ENCODE assay signal across 8 cellular contexts in the genomic region with DNA sequence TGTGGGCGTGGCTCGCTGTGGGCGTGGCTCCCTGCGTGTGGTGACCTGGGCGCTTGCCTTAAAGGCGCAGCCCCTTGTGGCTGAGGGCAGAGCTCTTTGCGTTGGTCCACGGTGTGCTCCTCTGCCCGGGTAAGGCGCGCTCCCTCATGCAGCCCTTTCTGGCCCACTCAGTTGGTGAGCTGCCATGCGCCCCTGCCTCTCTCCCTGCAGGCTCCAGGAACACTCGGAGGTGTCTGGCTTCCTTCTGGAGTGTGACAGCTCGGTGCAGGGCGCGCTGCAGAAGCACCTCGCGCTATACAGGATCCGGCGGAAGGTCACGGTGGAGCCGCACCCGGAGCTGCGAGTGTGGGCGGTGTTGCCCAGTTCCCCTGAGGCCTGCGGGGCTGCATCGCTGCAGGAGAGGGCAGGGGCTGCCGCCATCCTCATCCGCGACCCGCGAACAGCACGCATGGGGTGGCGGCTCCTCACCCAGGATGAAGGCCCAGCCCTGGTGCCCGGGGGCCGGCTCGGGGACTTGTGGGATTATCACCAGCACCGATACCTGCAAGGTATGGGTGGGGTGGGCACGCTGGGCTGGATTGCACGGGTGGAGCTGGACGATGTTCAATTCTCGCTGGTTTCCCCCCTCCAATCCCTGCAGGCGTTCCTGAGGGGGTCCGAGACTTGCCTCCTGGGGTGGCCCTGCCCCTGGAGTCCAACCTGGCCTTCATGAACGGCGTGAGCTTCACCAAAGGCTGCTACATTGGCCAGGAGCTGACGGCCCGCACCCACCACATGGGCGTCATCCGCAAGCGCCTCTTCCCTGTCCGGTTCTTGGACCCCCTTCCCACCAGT. TPM values are rescaled to one million over a fixed set of nuclear protein-coding genes. Genes with fewer than 3 reads are reported as not detected.
DNase-seq lines count a peak whose midpoint lies in the region; ATAC-seq lines count a peak whose summit lies in the region.

No MANE protein-coding gene starts in this region.

- DNase-seq in activated CD8-positive, alpha-beta memory T cell treated with anti-CD3 and anti-CD28 coated beads, Interleukin-2, amount 50 U/mL, for 48 hours, result peak; percentile 77
- DNase-seq in activated CD8-positive, alpha-beta memory T cell treated with anti-CD3 and anti-CD28 coated beads, Interleukin-2, amount 50 U/mL, for 4 hours, result no peak
- peak; percentile 19 to 58 for DNase-seq in NCI-H1930 (lab: John Stamatoyannopoulos, UW)
- DNase-seq in effector CD4-positive, alpha-beta T cell, result peak; percentile 29
- DNase-seq in sciatic nerve (ENCODE audit: low spot score), result peak; percentile 62
- DNase-seq in NCI-H2081 (lab: John Stamatoyannopoulos, UW), result no peak
- DNase-seq in kidney tubule cell (ENCODE audit: low spot score), result no peak
- DNase-seq in AML-193 (lab: John Stamatoyannopoulos, UW), result no peak

- ATAC-seq in sciatic nerve, result no peak

- intact Hi-C loops in sciatic nerve (cut with DNase I), result no loop called here

RNA-seq across cellular contexts. Expression of a gene that starts 9.1 kb away (rescaled TPM):
- total RNA-seq in sciatic nerve, result 10.4 TPM

RNA-seq across cellular contexts. Expression of a gene that starts 25.0 kb away (rescaled TPM):
- total RNA-seq in sciatic nerve, result 10.5 TPM

RNA-seq across cellular contexts. Expression of a gene that starts 33.1 kb away (rescaled TPM):
- 18.3 TPM for total RNA-seq in sciatic nerve

RNA-seq across cellular contexts. Expression of a gene that starts 34.6 kb away (rescaled TPM):
- 250 TPM for total RNA-seq in sciatic nerve

Comparison
In these comparisons a context has a peak if more than half of its experiments do, and no peak if none do; other contexts are left out.
1. DNase-seq: peak in activated CD8-positive, alpha-beta memory T cell treated with anti-CD3 and anti-CD28 coated beads, Interleukin-2, amount 50 U/mL, for 48 hours (single experiment), NCI-H1930 (2 of 2), effector CD4-positive, alpha-beta T cell (single experiment) and sciatic nerve (single experiment); none in activated CD8-positive, alpha-beta memory T cell treated with anti-CD3 and anti-CD28 coated beads, Interleukin-2, amount 50 U/mL, for 4 hours (single experiment), NCI-H2081 (0 of 2), kidney tubule cell (single experiment) and AML-193 (0 of 2).